Comparison of ENCODE assay signal across 8 cellular contexts in the genomic region with DNA sequence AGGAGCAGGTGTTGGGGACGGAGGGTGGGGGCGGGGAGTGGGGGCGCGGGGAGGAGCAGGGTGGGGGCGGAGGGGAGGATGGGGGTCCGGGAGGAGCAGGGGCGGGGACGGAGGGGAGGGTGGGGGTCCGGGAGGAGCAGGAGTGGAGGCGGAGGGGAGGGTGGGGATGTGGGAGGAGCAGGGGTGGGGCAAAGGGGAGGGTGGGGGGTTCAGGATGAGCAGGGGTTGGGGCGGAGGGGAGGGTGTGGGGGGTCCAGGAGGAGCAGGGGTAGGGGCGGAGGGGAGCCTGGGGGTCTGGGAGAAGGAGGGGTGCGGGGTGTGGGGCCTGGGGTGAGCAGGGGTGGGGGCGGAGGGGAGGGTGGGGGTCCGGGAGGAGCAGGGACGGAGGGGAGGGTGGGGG. TPM values are rescaled to one million over a fixed set of nuclear protein-coding genes. Genes with fewer than 3 reads are reported as not detected.
DNase-seq lines count a peak whose midpoint lies in the region; ATAC-seq and TF ChIP-seq lines count a peak whose summit lies in the region.

No MANE protein-coding gene starts in this region.

- H3K4me3 ChIP-seq in right cardiac atrium (ENCODE audit: low read length) (peak overlapping the region; percentile 47), tibial artery (peak overlapping the region; percentile 55 to 63)

- no peak overlapping the region for H3K4me3 Mint-ChIP-seq in HFFc6

- H3K9me3 Mint-ChIP-seq in HFFc6, result no peaks in the 10 kb centered on the region

- H3K9me3 ChIP-seq in right cardiac atrium (ENCODE audit: control insufficient read depth, low read length), result no peaks in the 10 kb centered on the region
- H3K9me3 ChIP-seq in tibial artery, result no peaks in the 10 kb centered on the region

- TF ChIP-seq CTCF in VCaP (conservative IDR thresholded peaks at IDR 0.05) (no peak), tibial artery (IDR thresholded peaks at IDR 0.05) (no peak), HFFc6 (IDR thresholded peaks at IDR 0.05) (no peak)

- intact Hi-C loops in Right ventricle myocardium superior (cut with DNase I) (loop anchor here (2.0 kb wide), 1 partner anchor 25 kb away; a partner anchor contains a TSS), left cardiac atrium (cut with DNase I) (no loop called here), right cardiac atrium (cut with DNase I) (loop anchor here in 1 of 4 donors (10.0 kb wide), 1 partner anchor 279 kb away; no protein-coding TSS in a partner anchor), tibial artery (cut with DNase I; ENCODE audit: low total_unique reads) (no loop called here)

- ATAC-seq in Right ventricle myocardium superior (ENCODE audit: poor library complexity), result no peak
- no peak for ATAC-seq in left cardiac atrium
- ATAC-seq in right cardiac atrium, result no peak
- no peak for ATAC-seq in GM19351 (IDR thresholded peaks at IDR 0.05; ENCODE audit: unreplicated experiment)

- DNase-seq in Right ventricle myocardium superior (peak; percentile 43), left cardiac atrium (no peak), right cardiac atrium (no peak), tibial artery (no peak), HFFc6 (no peak), GM19240 (ENCODE audit: insufficient read length, low spot score) (no peak)

- H3K4me1 ChIP-seq in right cardiac atrium (ENCODE audit: control insufficient read depth, insufficient read depth, low read length) (peaks cover 19% of the 10 kb centered on the region), tibial artery (peaks cover 10 to 59% (median 48%) of the 10 kb centered on the region in 4 donors)

- H3K27me3 Mint-ChIP-seq in HFFc6 (ENCODE audit: insufficient read depth), result peaks cover 4% of the 10 kb centered on the region

- H3K36me3 Mint-ChIP-seq in HFFc6 (ENCODE audit: low read depth), result no peaks in the 10 kb centered on the region

- H3K4me1 Mint-ChIP-seq in HFFc6 (ENCODE audit: low read depth), result peaks cover 7% of the 10 kb centered on the region

- H3K36me3 ChIP-seq in tibial artery, result no peaks in the 10 kb centered on the region

- no peak overlapping the region for H3K27ac Mint-ChIP-seq in HFFc6

- 6% methylated on average over 15 of the region's 16 CpGs for WGBS in right cardiac atrium

- H3K27me3 ChIP-seq in right cardiac atrium (ENCODE audit: control insufficient read depth, insufficient read depth) (no peaks in the 10 kb centered on the region), tibial artery (no peaks in the 10 kb centered on the region)

- H3K27ac ChIP-seq in VCaP, result peak overlapping the region; percentile 64; the same call in 1 of the 2 replicates
- H3K27ac ChIP-seq in right cardiac atrium (ENCODE audit: low read length), result no peak overlapping the region
- peak overlapping the region; percentile 83 to 90 for H3K27ac ChIP-seq in tibial artery

RNA-seq across cellular contexts. Expression of a gene that starts 17.1 kb away (rescaled TPM):
- total RNA-seq in Right ventricle myocardium superior (22.1 TPM), left cardiac atrium (10 to 100 TPM; 30.1 to 43.7 TPM), right cardiac atrium (10 to 100 TPM; 22.1 to 40.0 (median 26.8) TPM)
- 21.8 TPM for polyA plus RNA-seq in right cardiac atrium
- 10 to 100 TPM; 67.9 to 86.8 (median 78.5) TPM for total RNA-seq in HFFc6 (2021; fragmentation: NEBNext Ultra II Directional; extraction: Animal tissue kit (Norgen Biotek cat#: 25700))

RNA-seq across cellular contexts. Expression of a gene that starts 17.3 kb away (rescaled TPM):
- 13.8 TPM for total RNA-seq in Right ventricle myocardium superior
- total RNA-seq in left cardiac atrium, result 10 to 100 TPM; 15.3 to 15.9 TPM
- total RNA-seq in right cardiac atrium, result 10 to 100 TPM; 13.2 to 19.7 (median 17.4) TPM
- 13.0 TPM for polyA plus RNA-seq in right cardiac atrium
- 10 to 100 TPM; 17.2 to 25.1 (median 20.2) TPM for total RNA-seq in HFFc6 (2021; fragmentation: NEBNext Ultra II Directional; extraction: Animal tissue kit (Norgen Biotek cat#: 25700))

RNA-seq across cellular contexts. Expression of a gene that starts 25.0 kb away (rescaled TPM):
- 61.5 TPM for total RNA-seq in Right ventricle myocardium superior
- total RNA-seq in left cardiac atrium, result 10 to 100 TPM; 44.1 to 66.8 TPM
- 10 to 100 TPM; 39.9 to 55.8 (median 49.9) TPM for total RNA-seq in right cardiac atrium
- 39.0 TPM for polyA plus RNA-seq in right cardiac atrium
- total RNA-seq in HFFc6 (2021; fragmentation: NEBNext Ultra II Directional; extraction: Animal tissue kit (Norgen Biotek cat#: 25700)), result 10 to 100 TPM; 14.8 to 18.8 (median 17.4) TPM
